14 cellular contexts compared by ENCODE assay signal in the genomic region with DNA sequence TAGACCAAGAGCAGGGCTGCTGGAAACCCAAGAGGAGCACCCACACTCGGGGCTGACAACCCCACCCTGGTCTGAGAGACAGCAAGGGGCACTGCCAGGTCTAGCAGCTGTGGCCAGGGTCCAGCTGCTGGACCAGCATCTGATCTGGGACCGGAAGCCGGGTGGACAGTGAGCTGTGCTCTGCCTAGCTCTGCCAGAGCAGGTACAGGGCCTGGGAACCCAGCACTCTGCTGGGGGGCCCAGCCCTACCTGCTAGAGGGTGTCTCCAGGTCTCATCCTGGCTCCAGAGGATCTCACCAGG.
DNase-seq lines count a peak whose midpoint lies in the region; ATAC-seq, FAIRE-seq and TF ChIP-seq lines count a peak whose summit lies in the region.
"Had no signal": no experiment of that assay in that cellular context is flagged by ENCODE, and none has a peak within 500 bp of the region (broad histone marks: within the 10 kb centered on the region; RNA-seq: fewer than 3 reads in every experiment).

No MANE protein-coding gene starts in this region.

- intact Hi-C loops in sigmoid colon (cut with DNase I), result no loop called here

- peak overlapping the region; percentile 23 for H3K9ac ChIP-seq in NT2/D1 (ENCODE audit: insufficient read length, low read depth)
- no peak overlapping the region for H3K9ac ChIP-seq in H1 (replicated peaks in 1 of 4; ENCODE audit: extremely low read depth in 1 of 4, low read depth in 3 of 4, low read length in 3 of 4)

- TF ChIP-seq EP300 in H1 (IDR thresholded peaks at IDR 0.05; ENCODE audit: borderline replicate concordance in 1 of 2, low read depth in 2 of 2, low read length in 2 of 2) (no peak), sigmoid colon (IDR thresholded peaks at IDR 0.05) (no peak)

- peaks cover 12% of the 10 kb centered on the region for H3K4me1 Mint-ChIP-seq in endothelial cell (ENCODE audit: unreplicated experiment)
- H3K4me1 Mint-ChIP-seq: CD14-positive monocyte had no signal

- no peak for TF ChIP-seq RAD21 in H1 (IDR thresholded peaks at IDR 0.05 in 1 of 2, conservative IDR thresholded peaks at IDR 0.05 in 1 of 2; ENCODE audit: low read depth in 2 of 2, low read length in 2 of 2)

- no peak overlapping the region for H3K18ac ChIP-seq in H1 (ENCODE audit: extremely low read depth, low read length)

- no peak overlapping the region for H2BK15ac ChIP-seq in H1 (ENCODE audit: low read length)

- H3K4me3 ChIP-seq in NT2/D1 (ENCODE audit: insufficient read length, low read depth) (no peak overlapping the region), H1 (ENCODE audit: extremely low read depth in 1 of 4, insufficient read depth in 2 of 4, low read depth in 3 of 4, low read length in 4 of 4) (no peak overlapping the region), mesodermal cell (ENCODE audit: extremely low read depth, insufficient read depth, low read length, poor library complexity, severe bottlenecking) (no peak overlapping the region), sigmoid colon (no peak overlapping the region)
- H3K4me3 ChIP-seq: A549 had no signal

- no peak overlapping the region for H2AFZ ChIP-seq in H1 (ENCODE audit: low read length)

- H3K27ac ChIP-seq in H1 (ENCODE audit: low read depth, low read length) (no peak overlapping the region), mesodermal cell (ENCODE audit: low read depth, low read length, severe bottlenecking) (peak overlapping the region; percentile 29), sigmoid colon (no peak overlapping the region)
- H3K27ac ChIP-seq: A549 had no signal

- H3K79me1 ChIP-seq in H1 (ENCODE audit: low read depth, low read length), result no peaks in the 10 kb centered on the region

- no peak overlapping the region for H3K4me3 Mint-ChIP-seq in endothelial cell (ENCODE audit: unreplicated experiment)
- H3K4me3 Mint-ChIP-seq: CD14-positive monocyte; CD8-positive, alpha-beta T cell had no signal

- peaks cover 7% of the 10 kb centered on the region for H3K27me3 Mint-ChIP-seq in endothelial cell (ENCODE audit: unreplicated experiment)

- no peak overlapping the region for H2BK5ac ChIP-seq in H1 (ENCODE audit: low read depth, low read length)

- no peak overlapping the region for H3K56ac ChIP-seq in H1 (replicated peaks; ENCODE audit: insufficient read length, low read depth, low read length)

- H3K9me3 Mint-ChIP-seq in endothelial cell (ENCODE audit: unreplicated experiment), result no peaks in the 10 kb centered on the region
- H3K9me3 Mint-ChIP-seq: CD8-positive, alpha-beta T cell had no signal

- CTCF ChIA-PET in H1 (lab: Charles Lee; ENCODE audit: partially characterized antibody), result interaction anchor here (0.8 to 4.8 kb wide), 7 partner anchors 11 to 274 kb away, joined by 3 to 17 read pairs (median 5); no protein-coding TSS in a partner anchor

- H4K5ac ChIP-seq in H1 (ENCODE audit: insufficient read length, low read depth, low read length), result no peak overlapping the region

- no peak overlapping the region for H3K4ac ChIP-seq in H1 (replicated peaks; ENCODE audit: insufficient read length, low read depth, low read length)

- no peak overlapping the region for H2BK120ac ChIP-seq in H1 (replicated peaks; ENCODE audit: low read depth, low read length)

- peaks cover 42% of the 10 kb centered on the region for H3K4me1 ChIP-seq in NT2/D1 (ENCODE audit: insufficient read depth, insufficient read length)
- peaks cover 4 to 28% (median 19%) of the 10 kb centered on the region in 4 experiments for H3K4me1 ChIP-seq in H1 (replicated peaks in 1 of 4; ENCODE audit: control insufficient read depth in 3 of 4, insufficient read depth in 4 of 4, low read length in 3 of 4)
- H3K4me1 ChIP-seq in mesodermal cell (ENCODE audit: control insufficient read depth, insufficient read depth, low read length, poor library complexity, severe bottlenecking), result peaks cover 55% of the 10 kb centered on the region
- no peaks in the 10 kb centered on the region for H3K4me1 ChIP-seq in sigmoid colon
- H3K4me1 ChIP-seq: A549 had no signal

- H3K23me2 ChIP-seq in H1 (ENCODE audit: low read depth, low read length), result peaks cover 2% of the 10 kb centered on the region; the same call in 1 of the 2 replicates

- H3K27ac Mint-ChIP-seq in endothelial cell (ENCODE audit: unreplicated experiment), result no peak overlapping the region
- H3K27ac Mint-ChIP-seq: CD14-positive monocyte; CD8-positive, alpha-beta T cell had no signal

- no peaks in the 10 kb centered on the region for H3K9me3 ChIP-seq in NT2/D1 (ENCODE audit: insufficient read depth, low read length)
- no peaks in the 10 kb centered on the region for H3K9me3 ChIP-seq in H1 (ENCODE audit: insufficient read depth in 2 of 2, low read depth in 1 of 2, low read length in 1 of 2)
- H3K9me3 ChIP-seq in mesodermal cell (ENCODE audit: control insufficient read depth, low read length), result no peaks in the 10 kb centered on the region
- no peaks in the 10 kb centered on the region for H3K9me3 ChIP-seq in sigmoid colon
- H3K9me3 ChIP-seq: A549 had no signal

- POLR2A ChIA-PET in H1 (lab: Charles Lee; ENCODE audit: partially characterized antibody), result interaction anchor here (1.0 kb wide), 1 partner anchor 178 kb away, joined by 3 read pairs; a partner anchor contains a TSS

- H4K8ac ChIP-seq in H1 (ENCODE audit: extremely low read depth, insufficient read depth, low read length), result no peak overlapping the region

- DNase-seq in NT2/D1 (ENCODE audit: low read depth, low spot score), result no peak
- DNase-seq in H1 (ENCODE audit: low read depth in 1 of 2, low spot score in 2 of 2), result peak in 1 of 2 experiments; percentile 40
- peak; percentile 40 for DNase-seq in sigmoid colon
- DNase-seq in activated naive CD4-positive, alpha-beta T cell treated with Interleukin-2 at 50 U/mL for 16 hours, result no peak
- no peak for DNase-seq in endothelial cell (ENCODE audit: low spot score)
- DNase-seq: CD8-positive, alpha-beta T cell; COR-L47; DND-41; GF-D8 had no signal

- no peaks in the 10 kb centered on the region for H4K20me1 ChIP-seq in H1 (replicated peaks in 1 of 2; ENCODE audit: control insufficient read depth in 1 of 2, insufficient read depth in 2 of 2, low read length in 2 of 2)

- H3K27me3 ChIP-seq in NT2/D1 (ENCODE audit: insufficient read depth, insufficient read length), result no peaks in the 10 kb centered on the region
- H3K27me3 ChIP-seq in H1 (replicated peaks in 1 of 4; ENCODE audit: control insufficient read depth in 3 of 4, extremely low read depth in 1 of 4, insufficient read depth in 3 of 4, low read length in 3 of 4), result no peaks in the 10 kb centered on the region
- H3K27me3 ChIP-seq in sigmoid colon, result peaks cover 0 to 57% (median 24%) of the 10 kb centered on the region in 3 donors

- ATAC-seq in HG02981 (IDR thresholded peaks at IDR 0.05; ENCODE audit: unreplicated experiment), result no peak
- ATAC-seq: CD8-positive, alpha-beta T cell had no signal

- no peak overlapping the region for H3K23ac ChIP-seq in H1 (ENCODE audit: insufficient read length)

- TF ChIP-seq CTCF in H1 (IDR thresholded peaks at IDR 0.05; ENCODE audit: control extremely low read depth in 1 of 3, insufficient read depth in 1 of 3, low read depth in 1 of 3, low read length in 3 of 3) (no peak), sigmoid colon (IDR thresholded peaks at IDR 0.05) (no peak), endothelial cell (IDR thresholded peaks at IDR 0.05; ENCODE audit: unreplicated experiment) (no peak)

- no peaks in the 10 kb centered on the region for H3K36me3 ChIP-seq in NT2/D1 (ENCODE audit: insufficient read depth, insufficient read length, low read length)
- no peaks in the 10 kb centered on the region for H3K36me3 ChIP-seq in H1 (ENCODE audit: control insufficient read depth in 2 of 4, insufficient read depth in 4 of 4, low read length in 3 of 4)
- H3K36me3 ChIP-seq in mesodermal cell (ENCODE audit: control insufficient read depth, insufficient read depth, low read length), result no peaks in the 10 kb centered on the region
- no peaks in the 10 kb centered on the region for H3K36me3 ChIP-seq in sigmoid colon

- 91% methylated on average over 3 of the region's 3 CpGs; no CpG with 5 or more reads in 1 of the 2 experiments for WGBS in H1 (ENCODE audit: extremely low coverage in 1 of 2, insufficient coverage in 1 of 2, insufficient read length in 1 of 2, insufficient replicate concordance in 2 of 2, low coverage in 1 of 2, low lambda C conversion rate in 2 of 2, missing lambda C conversion rate in 1 of 2), 2 experiments
- WGBS in mesodermal cell (ENCODE audit: insufficient coverage in 2 of 2), 2 experiments, result 98 to 100% methylated on average over 1 to 3 of the region's 3 CpGs
- 70 to 78% methylated on average over 3 of the region's 3 CpGs for WGBS in sigmoid colon, 2 donors

- H2AK5ac ChIP-seq in H1 (ENCODE audit: low read depth, low read length), result no peak overlapping the region

- H3K36me3 Mint-ChIP-seq in endothelial cell (ENCODE audit: low read depth, unreplicated experiment), result no peaks in the 10 kb centered on the region
- H3K36me3 Mint-ChIP-seq: CD14-positive monocyte; CD8-positive, alpha-beta T cell had no signal

- no peaks in the 10 kb centered on the region for H3K79me2 ChIP-seq in H1 (ENCODE audit: control insufficient read depth in 1 of 2, insufficient read depth in 2 of 2, low read length in 2 of 2)

- peak overlapping the region; percentile 39; the same call in 1 of the 2 replicates for H2BK12ac ChIP-seq in H1 (ENCODE audit: low read depth, low read length)

- H3K4me2 ChIP-seq in H1 (ENCODE audit: insufficient read depth in 1 of 2, low read depth in 2 of 2, low read length in 2 of 2), result no peak overlapping the region
- H3K4me2 ChIP-seq: A549 had no signal

- TF ChIP-seq POLR2A in H1 (IDR thresholded peaks at IDR 0.05; ENCODE audit: control extremely low read depth in 1 of 2, low read depth in 2 of 2, low read length in 2 of 2), result no peak
- no peak for TF ChIP-seq POLR2A in sigmoid colon (IDR thresholded peaks at IDR 0.05)

- H3K14ac ChIP-seq in H1 (ENCODE audit: insufficient read length), result no peak overlapping the region

- FAIRE-seq in H1 (lab: Jason Lieb, UNC), result no peak
- FAIRE-seq: A549, H54 had no signal

- H4K91ac ChIP-seq in H1 (replicated peaks; ENCODE audit: insufficient read length, low read length), result peak overlapping the region; percentile 30

- no peak overlapping the region for H2BK20ac ChIP-seq in H1 (ENCODE audit: low read length)

TF ChIP-seq in H1, 55 proteins besides CTCF, POLR2A, EP300 and RAD21 (continues in another document):
- TF ChIP-seq RBBP5 (IDR thresholded peaks at IDR 0.05; ENCODE audit: borderline replicate concordance, low read depth, low read length) (no peak), HDAC2 (IDR thresholded peaks at IDR 0.05; ENCODE audit: borderline replicate concordance in 1 of 2, low read depth in 2 of 2, low read length in 2 of 2) (no peak), BACH1 (IDR thresholded peaks at IDR 0.05; ENCODE audit: low read length) (no peak), FOSL1 (IDR thresholded peaks at IDR 0.05; ENCODE audit: insufficient read depth, low read depth, low read length) (no peak), SIN3A (conservative IDR thresholded peaks at IDR 0.05 in 1 of 2, IDR thresholded peaks at IDR 0.05 in 1 of 2; ENCODE audit: low read depth in 1 of 2, low read length in 2 of 2) (no peak)
- TF ChIP-seq, protein P1, sequence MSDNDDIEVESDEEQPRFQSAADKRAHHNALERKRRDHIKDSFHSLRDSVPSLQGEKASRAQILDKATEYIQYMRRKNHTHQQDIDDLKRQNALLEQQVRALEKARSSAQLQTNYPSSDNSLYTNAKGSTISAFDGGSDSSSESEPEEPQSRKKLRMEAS (IDR thresholded peaks at IDR 0.05), result no peak
